Comparison of ENCODE assay signal across 24 cellular contexts in the genomic region with DNA sequence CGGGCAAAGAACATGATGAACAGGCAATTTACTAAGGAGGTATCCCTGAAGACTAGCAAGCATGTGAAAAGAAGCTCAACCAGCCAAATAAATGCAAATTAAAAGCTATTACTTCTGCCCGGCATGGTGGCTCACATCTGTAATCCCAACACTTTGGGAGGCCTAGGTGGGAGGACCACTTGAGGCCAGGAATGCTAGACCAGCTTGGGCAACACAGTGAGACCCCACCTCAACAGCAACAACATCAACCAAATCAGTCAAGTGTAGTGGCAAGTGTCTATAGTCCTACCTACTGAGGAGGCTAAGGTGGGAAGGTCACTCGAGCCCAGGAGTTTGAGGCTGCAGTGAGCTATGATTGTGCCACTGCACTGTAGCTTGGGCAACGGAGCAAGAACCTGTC.
"Had no signal": no experiment of that assay in that cellular context is flagged by ENCODE, and none has a peak within 500 bp of the region (broad histone marks: within the 10 kb centered on the region; RNA-seq: fewer than 3 reads in every experiment).

No MANE protein-coding gene starts in this region.

- ATAC-seq: gastrocnemius medialis; heart right ventricle; left lung; left ventricle myocardium superior; lower lobe of right lung; naive thymus-derived CD4-positive, alpha-beta T cell had no signal

- H3K4me3 Mint-ChIP-seq: memory B cell; naive thymus-derived CD4-positive, alpha-beta T cell had no signal

- H3K36me3 Mint-ChIP-seq: memory B cell; naive thymus-derived CD4-positive, alpha-beta T cell had no signal

- H3K27ac ChIP-seq: coronary artery, esophagus muscularis mucosa, gastrocnemius medialis, heart right ventricle, left lung, lower lobe of right lung had no signal

- H3K4me1 ChIP-seq: left lung had no signal

- H3K4me1 Mint-ChIP-seq: memory B cell; naive thymus-derived CD4-positive, alpha-beta T cell had no signal

- H3K27ac Mint-ChIP-seq: memory B cell; naive thymus-derived CD4-positive, alpha-beta T cell had no signal

- H3K36me3 ChIP-seq: esophagus muscularis mucosa, gastrocnemius medialis, heart right ventricle, left lung, lower lobe of right lung had no signal

- H3K27me3 ChIP-seq: dorsolateral prefrontal cortex, esophagus muscularis mucosa, gastrocnemius medialis, heart right ventricle, left lung had no signal

- DNase-seq: dermis blood vessel endothelial cell; dorsolateral prefrontal cortex; effector CD4-positive, alpha-beta T cell; effector memory CD4-positive, alpha-beta T cell; foreskin melanocyte; gastrocnemius medialis; glutamatergic neuron; head of caudate nucleus; heart right ventricle; hippocampal formation; left cardiac atrium; left lung; left ventricle myocardium superior; lower lobe of right lung; mesendoderm; midbrain; naive thymus-derived CD4-positive, alpha-beta T cell had no signal

- H3K9me3 Mint-ChIP-seq: memory B cell; naive thymus-derived CD4-positive, alpha-beta T cell had no signal

- FAIRE-seq: colon, endothelial cell of umbilical vein, islet of Langerhans, keratinocyte had no signal

- H3K4me3 ChIP-seq: coronary artery, dorsolateral prefrontal cortex, esophagus muscularis mucosa, gastrocnemius medialis, heart right ventricle, left lung, lower lobe of right lung had no signal

- H3K9me3 ChIP-seq: esophagus muscularis mucosa, gastrocnemius medialis, heart right ventricle, left lung, lower lobe of right lung had no signal
